ENCODE assay signal across 1 cellular context in genomic region chr15:95558916-95559315, GRCh38.
TF ChIP-seq lines count a peak whose summit lies in the region.

No MANE protein-coding gene starts in this region.

TF ChIP-seq in SK-N-SH treated with all-trans-retinoic acid at 6 μM for 48 hours, 23 proteins besides CTCF, POLR2A, EP300 and RAD21 (continued from another document):
- TF ChIP-seq TSHZ2 (CRISPR knock-in tag; IDR thresholded peaks at IDR 0.05) (no peak), ZNF8 (CRISPR knock-in tag; IDR thresholded peaks at IDR 0.05) (no peak), BACH2 (CRISPR knock-in tag; IDR thresholded peaks at IDR 0.05; ENCODE audit: borderline replicate concordance) (no peak), TCF4 (CRISPR knock-in tag; IDR thresholded peaks at IDR 0.05; ENCODE audit: borderline replicate concordance) (no peak), GLIS3 (CRISPR knock-in tag; IDR thresholded peaks at IDR 0.05) (no peak), ZFP30 (CRISPR knock-in tag; IDR thresholded peaks at IDR 0.05) (no peak), PATZ1 (CRISPR knock-in tag; IDR thresholded peaks at IDR 0.05; ENCODE audit: borderline replicate concordance) (no peak), ISL1 (CRISPR knock-in tag; IDR thresholded peaks at IDR 0.05) (no peak), POU6F1 (CRISPR knock-in tag; IDR thresholded peaks at IDR 0.05; ENCODE audit: borderline replicate concordance, low read depth) (no peak), ZFP3 (CRISPR knock-in tag; IDR thresholded peaks at IDR 0.05) (no peak)
